Comparison of ENCODE assay signal across 14 cellular contexts in the genomic region with DNA sequence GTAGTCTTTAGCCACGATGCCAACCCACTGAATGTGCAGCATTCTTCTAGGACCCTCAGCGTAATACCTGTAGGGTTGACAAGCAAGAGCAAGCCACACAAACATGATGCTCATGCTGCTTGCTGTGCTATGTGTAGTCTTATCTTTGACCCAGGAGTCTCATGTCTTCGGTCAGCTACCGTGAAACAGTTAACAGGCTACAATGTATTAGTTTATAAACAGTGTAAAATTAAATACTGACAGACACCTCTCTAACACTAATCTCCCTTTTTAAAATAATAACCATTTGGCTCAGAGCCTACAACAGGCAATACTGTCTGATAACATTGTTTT. TPM values are rescaled to one million over a fixed set of nuclear protein-coding genes. Genes with fewer than 3 reads are reported as not detected.
DNase-seq lines count a peak whose midpoint lies in the region; ATAC-seq, FAIRE-seq and TF ChIP-seq lines count a peak whose summit lies in the region.
"Had no signal": no experiment of that assay in that cellular context is flagged by ENCODE, and none has a peak within 500 bp of the region (broad histone marks: within the 10 kb centered on the region; RNA-seq: fewer than 3 reads in every experiment).

No MANE protein-coding gene starts in this region.

- peaks cover 38% of the 10 kb centered on the region for H3K4me1 Mint-ChIP-seq in activated CD8-positive, alpha-beta T cell treated with anti-CD3 and anti-CD28 coated beads for 36 hours (ENCODE audit: low read depth)
- peaks cover 20% of the 10 kb centered on the region for H3K4me1 Mint-ChIP-seq in activated CD8-positive, alpha-beta T cell treated with anti-CD3 and anti-CD28 coated beads, Interleukin-2, amount 10 ng/mL, durations not matched to agents 7 days and 5 days (ENCODE audit: low read depth)
- H3K4me1 Mint-ChIP-seq in WTC11: peaks cover 11% of the 10 kb centered on the region

- no peak for DNase-seq in activated CD8-positive, alpha-beta T cell treated with anti-CD3 and anti-CD28 coated beads for 36 hours
- no peak for DNase-seq in activated CD8-positive, alpha-beta T cell treated with anti-CD3 and anti-CD28 coated beads, Interleukin-2, amount 10 ng/mL, durations not matched to agents 7 days and 5 days
- no peak for DNase-seq in WTC11 (ENCODE audit: low spot score)
- no peak for DNase-seq in foreskin fibroblast
- DNase-seq in small intestine: no peak
- no peak for DNase-seq in activated gamma-delta T cell (lab: John Stamatoyannopoulos, UW)
- no peak for DNase-seq in NCI-H82 (lab: John Stamatoyannopoulos, UW)
- DNase-seq in ascending aorta (ENCODE audit: low spot score in 2 of 2): no peak
- DNase-seq: activated CD4-positive, alpha-beta T cell treated with anti-CD3 and anti-CD28 coated beads for 1 hour; NCI-H1417; NCI-H774; stimulated activated naive CD4-positive, alpha-beta T cell had no signal

- H3K27me3 Mint-ChIP-seq in activated CD8-positive, alpha-beta T cell treated with anti-CD3 and anti-CD28 coated beads for 36 hours: no peaks in the 10 kb centered on the region
- no peaks in the 10 kb centered on the region for H3K27me3 Mint-ChIP-seq in activated CD8-positive, alpha-beta T cell treated with anti-CD3 and anti-CD28 coated beads, Interleukin-2, amount 10 ng/mL, durations not matched to agents 7 days and 5 days (ENCODE audit: low read depth)
- no peaks in the 10 kb centered on the region for H3K27me3 Mint-ChIP-seq in WTC11 (ENCODE audit: low read depth)

- WGBS in small intestine, 3 donors: 37 to 72% (median 54%) methylated on average over 4 of the region's 4 CpGs

- H3K27ac ChIP-seq in small intestine (ENCODE audit: low read depth in 1 of 2, low read length in 1 of 2) (peak overlapping the region in 1 of 2 donors; percentile 45), ascending aorta (peak overlapping the region in 1 of 2 donors; percentile 92)

- intact Hi-C loops in activated CD8-positive, alpha-beta T cell treated with anti-CD3 and anti-CD28 coated beads for 36 hours (cut with micrococcal nuclease): no loop called here
- intact Hi-C loops in ascending aorta (cut with DNase I): loop anchor here (5.0 to 10.0 kb wide), 6 partner anchors 75 to 867 kb away; partner anchors contain the start of genes CFL2, NFKBIA, SNX6 and SPTSSA

- no peak for ATAC-seq in activated CD8-positive, alpha-beta T cell treated with anti-CD3 and anti-CD28 coated beads for 36 hours
- ATAC-seq in activated CD8-positive, alpha-beta T cell treated with anti-CD3 and anti-CD28 coated beads, Interleukin-2, amount 10 ng/mL, durations not matched to agents 7 days and 5 days: no peak
- no peak for ATAC-seq in WTC11

- no peak for FAIRE-seq in small intestine (lab: Jason Lieb, UNC)
- FAIRE-seq: A204.1, endothelial cell of umbilical vein had no signal

- TF ChIP-seq CTCF in activated CD8-positive, alpha-beta T cell treated with anti-CD3 and anti-CD28 coated beads for 36 hours (IDR thresholded peaks at IDR 0.05): no peak
- TF ChIP-seq CTCF in WTC11 (IDR thresholded peaks at IDR 0.05): no peak
- no peak for TF ChIP-seq CTCF in foreskin fibroblast (IDR thresholded peaks at IDR 0.05; ENCODE audit: low read depth, low read length)
- no peak for TF ChIP-seq CTCF in ascending aorta (IDR thresholded peaks at IDR 0.05)

- peaks cover 13% of the 10 kb centered on the region for H3K36me3 Mint-ChIP-seq in activated CD8-positive, alpha-beta T cell treated with anti-CD3 and anti-CD28 coated beads for 36 hours (ENCODE audit: low read depth)
- peaks cover 7% of the 10 kb centered on the region for H3K36me3 Mint-ChIP-seq in activated CD8-positive, alpha-beta T cell treated with anti-CD3 and anti-CD28 coated beads, Interleukin-2, amount 10 ng/mL, durations not matched to agents 7 days and 5 days (ENCODE audit: low read depth)
- peaks cover 19% of the 10 kb centered on the region for H3K36me3 Mint-ChIP-seq in WTC11

- peak overlapping the region; percentile 28 to 99 for H3K4me3 ChIP-seq in foreskin fibroblast (ENCODE audit: low read depth in 1 of 2, low read length in 2 of 2)
- peak overlapping the region; percentile 31 to 98 for H3K4me3 ChIP-seq in small intestine (ENCODE audit: low read depth in 1 of 2, low read length in 2 of 2)
- peak overlapping the region in 1 of 2 donors; percentile 75 for H3K4me3 ChIP-seq in ascending aorta

- H3K4me1 ChIP-seq in small intestine (ENCODE audit: control insufficient read depth in 2 of 2, insufficient read depth in 1 of 2, low read depth in 1 of 2, low read length in 1 of 2): peaks cover 4% of the 10 kb centered on the region in 2 donors
- peaks cover 2 to 3% of the 10 kb centered on the region in 2 donors for H3K4me1 ChIP-seq in ascending aorta

- no peak overlapping the region for H3K27ac Mint-ChIP-seq in activated CD8-positive, alpha-beta T cell treated with anti-CD3 and anti-CD28 coated beads for 36 hours
- no peak overlapping the region for H3K27ac Mint-ChIP-seq in activated CD8-positive, alpha-beta T cell treated with anti-CD3 and anti-CD28 coated beads, Interleukin-2, amount 10 ng/mL, durations not matched to agents 7 days and 5 days
- H3K27ac Mint-ChIP-seq in WTC11: peak overlapping the region; percentile 27; the same call in 1 of the 2 replicates

- H3K36me3 ChIP-seq in small intestine (ENCODE audit: control insufficient read depth in 2 of 2, insufficient read depth in 2 of 2, low read length in 2 of 2): peaks cover under 1 to 5% of the 10 kb centered on the region in 2 donors
- H3K36me3 ChIP-seq in ascending aorta: peaks cover 17 to 33% of the 10 kb centered on the region in 2 donors

- POLR2A ChIA-PET in activated CD8-positive, alpha-beta T cell treated with anti-CD3 and anti-CD28 coated beads for 36 hours (lab: Charles Lee): interaction anchor here (1.1 to 1.2 kb wide), 2 partner anchors 10 to 72 kb away, joined by 3 to 5 read pairs; no protein-coding TSS in a partner anchor
- POLR2A ChIA-PET in activated CD8-positive, alpha-beta T cell treated with anti-CD3 and anti-CD28 coated beads, Interleukin-2, amount 10 ng/mL, durations not matched to agents 7 days and 5 days (lab: Charles Lee): no interaction called here
- POLR2A ChIA-PET in WTC11 (lab: Charles Lee): no interaction called here

- no peaks in the 10 kb centered on the region for H3K9me3 Mint-ChIP-seq in activated CD8-positive, alpha-beta T cell treated with anti-CD3 and anti-CD28 coated beads for 36 hours
- H3K9me3 Mint-ChIP-seq in activated CD8-positive, alpha-beta T cell treated with anti-CD3 and anti-CD28 coated beads, Interleukin-2, amount 10 ng/mL, durations not matched to agents 7 days and 5 days (ENCODE audit: insufficient read depth): no peaks in the 10 kb centered on the region
- H3K9me3 Mint-ChIP-seq in WTC11: no peaks in the 10 kb centered on the region

- no peaks in the 10 kb centered on the region for H3K9me3 ChIP-seq in small intestine (ENCODE audit: control insufficient read depth, low read depth)
- H3K9me3 ChIP-seq in ascending aorta: no peaks in the 10 kb centered on the region

- H3K27me3 ChIP-seq in small intestine (ENCODE audit: control insufficient read depth in 2 of 2, insufficient read depth in 2 of 2, low read length in 2 of 2) (no peaks in the 10 kb centered on the region), ascending aorta (no peaks in the 10 kb centered on the region)

- CTCF ChIA-PET in activated CD8-positive, alpha-beta T cell treated with anti-CD3 and anti-CD28 coated beads for 36 hours (lab: Charles Lee): no interaction called here
- CTCF ChIA-PET in activated CD8-positive, alpha-beta T cell treated with anti-CD3 and anti-CD28 coated beads, Interleukin-2, amount 10 ng/mL, durations not matched to agents 7 days and 5 days (lab: Charles Lee): interaction anchor here (0.8 to 1.0 kb wide), 2 partner anchors 8 to 438 kb away, joined by 3 read pairs; no protein-coding TSS in a partner anchor
- CTCF ChIA-PET in WTC11 (lab: Charles Lee): interaction anchor here (0.5 kb wide), 1 partner anchor 1510 kb away, joined by 6 read pairs; no protein-coding TSS in a partner anchor

- H3K4me3 Mint-ChIP-seq in activated CD8-positive, alpha-beta T cell treated with anti-CD3 and anti-CD28 coated beads for 36 hours: peak overlapping the region; percentile 3
- H3K4me3 Mint-ChIP-seq in activated CD8-positive, alpha-beta T cell treated with anti-CD3 and anti-CD28 coated beads, Interleukin-2, amount 10 ng/mL, durations not matched to agents 7 days and 5 days: no peak overlapping the region
- H3K4me3 Mint-ChIP-seq in WTC11: no peak overlapping the region; the same call in 1 of the 2 replicates

TF ChIP-seq in WTC11, 78 proteins besides CTCF, POLR2A, EP300 and RAD21 (continues in another document):
- TF ChIP-seq, protein P1, sequence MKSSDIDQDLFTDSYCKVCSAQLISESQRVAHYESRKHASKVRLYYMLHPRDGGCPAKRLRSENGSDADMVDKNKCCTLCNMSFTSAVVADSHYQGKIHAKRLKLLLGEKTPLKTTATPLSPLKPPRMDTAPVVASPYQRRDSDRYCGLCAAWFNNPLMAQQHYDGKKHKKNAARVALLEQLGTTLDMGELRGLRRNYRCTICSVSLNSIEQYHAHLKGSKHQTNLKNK (CRISPR knock-in tag; IDR thresholded peaks at IDR 0.05): no peak
- no peak for TF ChIP-seq OVOL2 (CRISPR knock-in tag; IDR thresholded peaks at IDR 0.05; ENCODE audit: borderline replicate concordance)
- no peak for TF ChIP-seq EMX1 (CRISPR knock-in tag; IDR thresholded peaks at IDR 0.05)
- no peak for TF ChIP-seq ZBTB43 (CRISPR knock-in tag; IDR thresholded peaks at IDR 0.05)
- TF ChIP-seq TEAD4 (CRISPR knock-in tag; IDR thresholded peaks at IDR 0.05): no peak
- no peak for TF ChIP-seq ZNF232 (CRISPR knock-in tag; IDR thresholded peaks at IDR 0.05)
- no peak for TF ChIP-seq TP53 (CRISPR knock-in tag; IDR thresholded peaks at IDR 0.05)
- no peak for TF ChIP-seq ATF3 (CRISPR knock-in tag; conservative IDR thresholded peaks at IDR 0.05)

RNA-seq across cellular contexts. Expression of gene EAPP, which starts 1.9 kb away (rescaled TPM):
- 10 to 100 TPM; 29.9 to 32.0 TPM for total RNA-seq in activated CD8-positive, alpha-beta T cell treated with anti-CD3 and anti-CD28 coated beads for 36 hours
- total RNA-seq in activated CD8-positive, alpha-beta T cell treated with anti-CD3 and anti-CD28 coated beads, Interleukin-2, amount 10 ng/mL, durations not matched to agents 7 days and 5 days: 10 to 100 TPM; 27.3 to 28.8 TPM
- total RNA-seq in WTC11 (2021): 24.4 to 25.4 TPM (median 24.9 TPM) in 3 replicates
- polyA plus RNA-seq in small intestine: 10 to 100 TPM; 48.0 to 74.0 (median 61.1) TPM
- total RNA-seq in ascending aorta: 10.1 TPM
